ENCODE assay signal across 19 cellular contexts in genomic region chr20:61370841-61371303, GRCh38.
DNase-seq lines count a peak whose midpoint lies in the region; ATAC-seq and TF ChIP-seq lines count a peak whose summit lies in the region.
"Had no signal": no experiment of that assay in that cellular context is flagged by ENCODE, and none has a peak within 500 bp of the region (broad histone marks: within the 10 kb centered on the region; RNA-seq: fewer than 3 reads in every experiment).

No MANE protein-coding gene starts in this region.

- H3K79me2 ChIP-seq in SK-N-SH (ENCODE audit: insufficient read depth) = no peaks in the 10 kb centered on the region
- no peaks in the 10 kb centered on the region for H3K79me2 ChIP-seq in neural progenitor cell (ENCODE audit: low read depth)

- H3K4me1 ChIP-seq in SK-N-SH (ENCODE audit: control insufficient read depth in 1 of 2, insufficient read depth in 2 of 2, low read depth in 1 of 2, low read length in 1 of 2) (no peaks in the 10 kb centered on the region), neural progenitor cell (peaks cover 25% of the 10 kb centered on the region), aorta (ENCODE audit: control insufficient read depth in 1 of 2, insufficient read depth in 2 of 2, low read length in 2 of 2) (no peaks in the 10 kb centered on the region), breast epithelium (no peaks in the 10 kb centered on the region)
- H3K4me1 ChIP-seq: colonic mucosa, prostate gland, upper lobe of left lung had no signal

- H4K20me1 ChIP-seq in SK-N-SH (ENCODE audit: insufficient read depth) (no peaks in the 10 kb centered on the region), neural progenitor cell (ENCODE audit: low read depth) (no peaks in the 10 kb centered on the region)

- H3K4me2 ChIP-seq in SK-N-SH = no peak overlapping the region
- H3K4me2 ChIP-seq in neural progenitor cell = peak overlapping the region; percentile 58

- H3K27ac Mint-ChIP-seq in neural progenitor cell = peak overlapping the region; percentile 95
- H3K27ac Mint-ChIP-seq: activated CD4-positive, alpha-beta T cell treated with anti-CD3 and anti-CD28 coated beads, Interleukin-2, amount 10 ng/mL, durations not matched to agents 7 days and 5 days; CD14-positive monocyte had no signal

- no peaks in the 10 kb centered on the region for H3K9me2 ChIP-seq in SK-N-SH

- peaks cover 8% of the 10 kb centered on the region for H3K9me3 Mint-ChIP-seq in neural progenitor cell
- H3K9me3 Mint-ChIP-seq: activated CD4-positive, alpha-beta T cell treated with anti-CD3 and anti-CD28 coated beads, Interleukin-2, amount 10 ng/mL, durations not matched to agents 7 days and 5 days had no signal

- WGBS in SK-N-SH (ENCODE audit: low lambda C conversion rate) = 19% methylated on average over 19 of the region's 20 CpGs
- WGBS in aorta, 2 donors = 30 to 35% methylated on average over 20 of the region's 20 CpGs

- TF ChIP-seq POLR2A in breast epithelium (IDR thresholded peaks at IDR 0.05) = no peak

- no peak for TF ChIP-seq RAD21 in SK-N-SH (IDR thresholded peaks at IDR 0.05; ENCODE audit: low read length)

- intact Hi-C loops in aorta (cut with DNase I) (no loop called here), breast epithelium (cut with DNase I; ENCODE audit: low total_unique reads) (no loop called here)

- no peak for ATAC-seq in SK-N-SH treated with all-trans-retinoic acid at 6 μM for 48 hours
- ATAC-seq in aorta (ENCODE audit: low FRiP score) = peak; percentile 31
- no peak for ATAC-seq in HG02642 (IDR thresholded peaks at IDR 0.05; ENCODE audit: poor library complexity, unreplicated experiment)
- no peak for ATAC-seq in GM21723 (IDR thresholded peaks at IDR 0.05; ENCODE audit: unreplicated experiment)

- H3K9ac ChIP-seq in SK-N-SH (no peak overlapping the region), neural progenitor cell (no peak overlapping the region)

- no peak overlapping the region for H2AFZ ChIP-seq in SK-N-SH (ENCODE audit: low read depth)
- no peak overlapping the region for H2AFZ ChIP-seq in neural progenitor cell (replicated peaks)

- POLR2A ChIA-PET in SK-N-SH (lab: Yijun Ruan, JAX) = no interaction called here

- H3K27me3 ChIP-seq in SK-N-SH (ENCODE audit: insufficient read depth) (no peaks in the 10 kb centered on the region), neural progenitor cell (no peaks in the 10 kb centered on the region), aorta (ENCODE audit: control insufficient read depth in 1 of 2, insufficient read depth in 2 of 2, low read length in 1 of 2) (no peaks in the 10 kb centered on the region), breast epithelium (peaks cover 0 to 9% of the 10 kb centered on the region in 2 donors)
- H3K27me3 ChIP-seq: colonic mucosa, upper lobe of left lung had no signal

- DNase-seq in SK-N-SH (peak; percentile 57), epithelial cell of proximal tubule (ENCODE audit: low read depth) (no peak), neural progenitor cell (ENCODE audit: low spot score) (peak; percentile 76), aorta (peak in 1 of 2 donors; percentile 69), breast epithelium (ENCODE audit: low spot score in 2 of 2) (no peak)
- DNase-seq: activated CD4-positive, alpha-beta T cell treated with anti-CD3 and anti-CD28 coated beads, Interleukin-2, amount 10 ng/mL, durations not matched to agents 7 days and 5 days; activated CD8-positive, alpha-beta memory T cell treated with anti-CD3 and anti-CD28 coated beads, Interleukin-2, amount 50 U/mL, for 48 hours; amniotic stem cell; colonic mucosa; DMS79 treated with DMSO at 0.1 percent for 48 hours; foreskin melanocyte; NCI-H1436; NCI-H2171 treated with DMSO at 0.1 percent for 48 hours had no signal

- peak overlapping the region; percentile 78 for H3K4me3 Mint-ChIP-seq in neural progenitor cell
- H3K4me3 Mint-ChIP-seq: activated CD4-positive, alpha-beta T cell treated with anti-CD3 and anti-CD28 coated beads, Interleukin-2, amount 10 ng/mL, durations not matched to agents 7 days and 5 days; CD14-positive monocyte had no signal

- TF ChIP-seq EP300 in SK-N-SH (IDR thresholded peaks at IDR 0.05; ENCODE audit: borderline replicate concordance in 1 of 2, low read depth in 1 of 2, low read length in 1 of 2) = no peak

- no peak overlapping the region for H3K27ac ChIP-seq in SK-N-SH (ENCODE audit: low read depth in 2 of 2, low read length in 1 of 2)
- H3K27ac ChIP-seq in neural progenitor cell = no peak overlapping the region
- no peak overlapping the region for H3K27ac ChIP-seq in aorta (ENCODE audit: low read depth in 1 of 2, low read length in 2 of 2)
- H3K27ac ChIP-seq in breast epithelium = no peak overlapping the region
- H3K27ac ChIP-seq: colonic mucosa, prostate gland, upper lobe of left lung had no signal

- peaks cover 33% of the 10 kb centered on the region for H3K4me1 Mint-ChIP-seq in neural progenitor cell
- H3K4me1 Mint-ChIP-seq: activated CD4-positive, alpha-beta T cell treated with anti-CD3 and anti-CD28 coated beads, Interleukin-2, amount 10 ng/mL, durations not matched to agents 7 days and 5 days; CD14-positive monocyte had no signal

- no peak overlapping the region for H3K4me3 ChIP-seq in SK-N-SH (ENCODE audit: low read depth in 2 of 2, low read length in 1 of 2)
- H3K4me3 ChIP-seq in epithelial cell of proximal tubule (ENCODE audit: low read depth, low read length) = peak overlapping the region; percentile 36
- no peak overlapping the region for H3K4me3 ChIP-seq in neural progenitor cell
- H3K4me3 ChIP-seq in aorta (ENCODE audit: low read length in 2 of 2) = no peak overlapping the region
- no peak overlapping the region for H3K4me3 ChIP-seq in breast epithelium
- H3K4me3 ChIP-seq: colonic mucosa, prostate gland, upper lobe of left lung had no signal

- H3F3A ChIP-seq in SK-N-SH (replicated peaks; ENCODE audit: insufficient read depth) (no peaks in the 10 kb centered on the region), neural progenitor cell (ENCODE audit: low read depth) (peaks cover 3% of the 10 kb centered on the region)

- H3K9me3 ChIP-seq in SK-N-SH = no peaks in the 10 kb centered on the region
- no peaks in the 10 kb centered on the region for H3K9me3 ChIP-seq in neural progenitor cell (ENCODE audit: low read depth)
- peaks cover 1% of the 10 kb centered on the region for H3K9me3 ChIP-seq in aorta (ENCODE audit: control insufficient read depth, low read length)
- H3K9me3 ChIP-seq in breast epithelium = no peaks in the 10 kb centered on the region
- H3K9me3 ChIP-seq: colonic mucosa, prostate gland, upper lobe of left lung had no signal

- TF ChIP-seq CTCF in SK-N-SH (IDR thresholded peaks at IDR 0.05) (no peak), epithelial cell of proximal tubule (conservative IDR thresholded peaks at IDR 0.05; ENCODE audit: low read depth, low read length) (no peak), neural progenitor cell (IDR thresholded peaks at IDR 0.05) (no peak), breast epithelium (IDR thresholded peaks at IDR 0.05) (no peak)

- CTCF ChIA-PET in SK-N-SH (lab: Yijun Ruan, JAX) = no interaction called here

- peaks cover 4% of the 10 kb centered on the region for H3K27me3 Mint-ChIP-seq in neural progenitor cell (ENCODE audit: insufficient read depth, low read depth)
- H3K27me3 Mint-ChIP-seq: activated CD4-positive, alpha-beta T cell treated with anti-CD3 and anti-CD28 coated beads, Interleukin-2, amount 10 ng/mL, durations not matched to agents 7 days and 5 days had no signal

- H3K36me3 Mint-ChIP-seq in neural progenitor cell = peaks cover 12% of the 10 kb centered on the region
- H3K36me3 Mint-ChIP-seq: CD14-positive monocyte had no signal

- H3K36me3 ChIP-seq in SK-N-SH (replicated peaks in 1 of 2; ENCODE audit: control insufficient read depth in 1 of 2, insufficient read depth in 2 of 2, low read length in 1 of 2) (no peaks in the 10 kb centered on the region), neural progenitor cell (no peaks in the 10 kb centered on the region), aorta (ENCODE audit: control insufficient read depth in 1 of 2, insufficient read depth in 2 of 2, low read length in 1 of 2) (no peaks in the 10 kb centered on the region), breast epithelium (no peaks in the 10 kb centered on the region)
- H3K36me3 ChIP-seq: colonic mucosa, prostate gland, upper lobe of left lung had no signal

TF ChIP-seq in SK-N-SH, 30 proteins besides CTCF, POLR2A, EP300 and RAD21 (continues in another document):
- TF ChIP-seq JUND (IDR thresholded peaks at IDR 0.05) (no peak), EZH2phosphoT487 (IDR thresholded peaks at IDR 0.05; ENCODE audit: borderline replicate concordance, low read depth) (no peak), ELF1 (IDR thresholded peaks at IDR 0.05) (no peak)

TF ChIP-seq in SK-N-SH treated with all-trans-retinoic acid at 6 μM for 48 hours, 23 proteins besides CTCF, POLR2A, EP300 and RAD21 (continues in another document):
- TF ChIP-seq PPARA (CRISPR knock-in tag; IDR thresholded peaks at IDR 0.05; ENCODE audit: borderline replicate concordance) (no peak), PATZ1 (CRISPR knock-in tag; IDR thresholded peaks at IDR 0.05; ENCODE audit: borderline replicate concordance) (no peak), SNAI2 (CRISPR knock-in tag; IDR thresholded peaks at IDR 0.05) (no peak), ISL1 (CRISPR knock-in tag; IDR thresholded peaks at IDR 0.05) (no peak), ZC3H10 (CRISPR knock-in tag; IDR thresholded peaks at IDR 0.05) (no peak), ZNF8 (CRISPR knock-in tag; IDR thresholded peaks at IDR 0.05) (no peak), RARB (CRISPR knock-in tag; IDR thresholded peaks at IDR 0.05) (no peak)

Comparison
In these comparisons a context has a peak if more than half of its experiments do, and no peak if none do; other contexts are left out.
1. DNase-seq: peak in SK-N-SH (single experiment) and neural progenitor cell (single experiment); none in epithelial cell of proximal tubule (single experiment) and breast epithelium (0 of 2).